ENCODE assay signal across 13 cellular contexts in the genomic region with DNA sequence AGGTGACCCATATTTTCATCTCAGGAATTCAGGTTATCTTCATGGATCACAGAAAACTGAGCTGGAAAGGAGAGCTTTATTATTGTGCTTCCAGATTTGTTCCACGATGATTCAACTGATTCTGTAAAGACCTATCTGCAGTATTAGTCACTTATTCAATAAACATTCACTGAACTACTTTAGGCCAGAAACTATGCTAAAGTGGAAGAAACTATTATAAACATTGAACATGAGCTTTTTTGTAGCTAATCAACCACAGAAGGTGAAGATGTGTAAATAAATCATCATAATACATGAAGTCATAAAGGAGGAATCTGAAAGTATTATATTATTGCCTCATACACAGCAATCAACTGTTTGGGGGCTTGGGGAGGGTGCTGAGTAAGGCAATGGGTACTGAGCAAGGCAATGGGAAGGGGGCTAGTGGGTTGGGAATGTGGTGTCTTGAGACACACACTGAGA. TPM values are rescaled to one million over a fixed set of nuclear protein-coding genes. Genes with fewer than 3 reads are reported as not detected.
DNase-seq lines count a peak whose midpoint lies in the region; ATAC-seq, FAIRE-seq and TF ChIP-seq lines count a peak whose summit lies in the region.
"Had no signal": no experiment of that assay in that cellular context is flagged by ENCODE, and none has a peak within 500 bp of the region (broad histone marks: within the 10 kb centered on the region; RNA-seq: fewer than 3 reads in every experiment).

No MANE protein-coding gene starts in this region.

- peaks cover 19% of the 10 kb centered on the region; the same call in 1 of the 2 replicates for H3F3A ChIP-seq in GM23248 (ENCODE audit: insufficient read depth)

- H3K4me3 Mint-ChIP-seq in astrocyte (ENCODE audit: unreplicated experiment), result no peak overlapping the region
- H3K4me3 Mint-ChIP-seq: CD4-positive, CD25-positive, alpha-beta regulatory T cell had no signal

- H3K4me1 ChIP-seq in GM23248 (ENCODE audit: insufficient read depth) (peaks cover 27% of the 10 kb centered on the region), astrocyte (ENCODE audit: insufficient read depth, low read length) (no peaks in the 10 kb centered on the region)
- H3K4me1 ChIP-seq: parathyroid adenoma had no signal

- no peaks in the 10 kb centered on the region for H3K79me2 ChIP-seq in GM23248 (ENCODE audit: insufficient read depth)
- H3K79me2 ChIP-seq in astrocyte (ENCODE audit: insufficient read depth, low read length), result no peaks in the 10 kb centered on the region
- H3K79me2 ChIP-seq: parathyroid adenoma had no signal

- peaks cover 6% of the 10 kb centered on the region for H3K4me1 Mint-ChIP-seq in astrocyte (ENCODE audit: low read depth, unreplicated experiment)
- H3K4me1 Mint-ChIP-seq: CD4-positive, CD25-positive, alpha-beta regulatory T cell had no signal

- H3K36me3 ChIP-seq in GM23248 (ENCODE audit: low read depth) (no peaks in the 10 kb centered on the region), astrocyte (ENCODE audit: insufficient read depth, low read length) (no peaks in the 10 kb centered on the region)

- in situ Hi-C loops in GM23248 (cut with MboI), result no loop called here

- no peaks in the 10 kb centered on the region for H3K36me3 Mint-ChIP-seq in astrocyte (ENCODE audit: low read depth, unreplicated experiment)
- H3K36me3 Mint-ChIP-seq: CD4-positive, CD25-positive, alpha-beta regulatory T cell had no signal

- H2AFZ ChIP-seq in GM23248, result no peak overlapping the region
- no peak overlapping the region for H2AFZ ChIP-seq in astrocyte (ENCODE audit: low read depth, low read length)
- H2AFZ ChIP-seq: parathyroid adenoma had no signal

- peak overlapping the region; percentile 53 for H3K4me2 ChIP-seq in GM23248 (ENCODE audit: unreplicated experiment)
- H3K4me2 ChIP-seq in astrocyte (ENCODE audit: low read length), result peak overlapping the region; percentile 24

- H3K27me3 Mint-ChIP-seq in astrocyte (ENCODE audit: low read depth, unreplicated experiment), result no peaks in the 10 kb centered on the region

- DNase-seq in AG09309 (ENCODE audit: low read depth) (peak; percentile 47), GM23248 (peak; percentile 71), astrocyte (ENCODE audit: low read depth) (peak; percentile 91), iris pigment epithelial cell (ENCODE audit: low read depth) (peak; percentile 94), cardiac septum (ENCODE audit: low spot score) (no peak), T-helper 2 cell (no peak), Right ventricle myocardium superior (no peak)
- DNase-seq in stimulated activated CD4-positive, alpha-beta T cell treated with anti-CD3 and anti-CD28 coated beads, Interleukin-15, amount 100 ng/mL, for 24 hours, result no peak
- DNase-seq: activated gamma-delta T cell treated with Interleukin-2 at 50 U/mL for 16 hours; CD4-positive, CD25-positive, alpha-beta regulatory T cell; NCI-H1105 treated with DMSO at 0.1 percent for 48 hours had no signal

- FAIRE-seq in astrocyte (lab: Jason Lieb, UNC), result no peak
- FAIRE-seq: keratinocyte had no signal

- H3K9ac ChIP-seq in GM23248 (no peak overlapping the region), astrocyte (ENCODE audit: low read length) (no peak overlapping the region)
- H3K9ac ChIP-seq: parathyroid adenoma had no signal

- no peaks in the 10 kb centered on the region for H3K9me3 ChIP-seq in GM23248 (ENCODE audit: low read depth)
- H3K9me3 ChIP-seq in astrocyte (ENCODE audit: insufficient read depth, low read depth, low read length), result no peaks in the 10 kb centered on the region

- no peak overlapping the region for H3K27ac Mint-ChIP-seq in astrocyte (ENCODE audit: unreplicated experiment)

- no peak for ATAC-seq in Right ventricle myocardium superior (ENCODE audit: poor library complexity)

- H4K20me1 ChIP-seq in GM23248 (ENCODE audit: insufficient read depth) (no peaks in the 10 kb centered on the region), astrocyte (ENCODE audit: insufficient read depth, low read length) (no peaks in the 10 kb centered on the region)

- 0% methylated on average over 1 of the region's 1 CpG for WGBS in GM23248 (ENCODE audit: low coverage in 1 of 2, low lambda C conversion rate in 2 of 2, missing lambda C conversion rate in 2 of 2), 2 experiments

- H3K9me2 ChIP-seq in GM23248 (ENCODE audit: insufficient read depth), result no peaks in the 10 kb centered on the region

- H3K27me3 ChIP-seq in GM23248 (replicated peaks; ENCODE audit: insufficient read depth) (no peaks in the 10 kb centered on the region), astrocyte (ENCODE audit: insufficient read depth, low read length) (no peaks in the 10 kb centered on the region)

- intact Hi-C loops in cardiac septum (cut with DNase I) (no loop called here), Right ventricle myocardium superior (cut with DNase I) (no loop called here)

- H3K4me3 ChIP-seq in AG09309 (ENCODE audit: control insufficient read depth, low read depth, low read length) (no peak overlapping the region), GM23248 (no peak overlapping the region), astrocyte (ENCODE audit: insufficient read depth, low read depth, low read length) (no peak overlapping the region)

- H3K9me3 Mint-ChIP-seq in astrocyte (ENCODE audit: unreplicated experiment), result no peaks in the 10 kb centered on the region
- H3K9me3 Mint-ChIP-seq: CD4-positive, CD25-positive, alpha-beta regulatory T cell had no signal

- H3K27ac ChIP-seq in GM23248 (peak overlapping the region; percentile 41), astrocyte (ENCODE audit: low read depth, low read length) (peak overlapping the region; percentile 54)
- H3K27ac ChIP-seq: parathyroid adenoma had no signal

- no peak for TF ChIP-seq CTCF in AG09309 (IDR thresholded peaks at IDR 0.05; ENCODE audit: control insufficient read depth, insufficient read depth, low read depth, low read length, missing control alignments)
- no peak for TF ChIP-seq CTCF in astrocyte (IDR thresholded peaks at IDR 0.05; ENCODE audit: insufficient read depth, low read depth, low read length)

RNA-seq across cellular contexts. Expression of a gene that starts 30.6 kb away (rescaled TPM):
- 6.2 and 14.2 TPM in 2 replicates for total RNA-seq in GM23248 (2014; rRNA removed; shearing (Covaris generic))
- polyA plus RNA-seq in GM23248 (2016; fragmentation: Nextera tagmentation; extraction: Ambion mirVana), result 6.2 and 6.3 TPM in 2 replicates
- total RNA-seq in astrocyte (2.9 and 3.8 TPM in 2 replicates), cardiac septum (0.40 TPM), Right ventricle myocardium superior (0.62 TPM)

Comparison
In these comparisons a context has a peak if more than half of its experiments do, and no peak if none do; other contexts are left out.
1. DNase-seq: peak in AG09309 (single experiment), GM23248 (single experiment), astrocyte (single experiment) and iris pigment epithelial cell (single experiment); none in cardiac septum (single experiment), T-helper 2 cell (0 of 5), stimulated activated CD4-positive, alpha-beta T cell treated with anti-CD3 and anti-CD28 coated beads, Interleukin-15, amount 100 ng/mL, for 24 hours (single experiment) and Right ventricle myocardium superior (single experiment).